In genomic region chr2:191677646-191678436, GRCh38 we compare ENCODE assay signal across 1 cellular context.
TF ChIP-seq lines count a peak whose summit lies in the region.

Gene NABP1 (plus strand): TSS chr2:191678136. CDS start chr2:191678615, 479 bp downstream.

TF ChIP-seq in HEK293, 187 proteins besides CTCF, POLR2A, EP300 and RAD21 (continued from another document and continues in another):
- TF ChIP-seq PRDM10 (tag by site-specific recombination; IDR thresholded peaks at IDR 0.05) (peak; percentile 76), ZNF596 (tag by site-specific recombination; IDR thresholded peaks at IDR 0.05) (no peak), ZNF510 (tag by site-specific recombination; IDR thresholded peaks at IDR 0.05; ENCODE audit: insufficient replicate concordance) (no peak), ZNF555 (tag by site-specific recombination; conservative IDR thresholded peaks at IDR 0.05) (no peak), BCL11A (tag by site-specific recombination; IDR thresholded peaks at IDR 0.05; ENCODE audit: low read depth) (0 out of 2 replicates have a peak, but pooled peaks have one; percentile 18), ZBTB20 (tag by site-specific recombination; IDR thresholded peaks at IDR 0.05) (peak; percentile 54; the same call in 1 of the 2 replicates), EGR2 (tag by site-specific recombination; IDR thresholded peaks at IDR 0.05; ENCODE audit: low read depth) (peak; percentile 38), ZNF138 (tag by site-specific recombination; IDR thresholded peaks at IDR 0.05; ENCODE audit: borderline replicate concordance) (no peak), AEBP2 (tag by site-specific recombination; IDR thresholded peaks at IDR 0.05; ENCODE audit: borderline replicate concordance) (no peak), BCL6B (tag by site-specific recombination; IDR thresholded peaks at IDR 0.05) (no peak), GFI1B (tag by site-specific recombination; IDR thresholded peaks at IDR 0.05) (no peak), ZNF433 (tag by site-specific recombination; IDR thresholded peaks at IDR 0.05; ENCODE audit: low read depth) (no peak), ZNF514 (tag by site-specific recombination; IDR thresholded peaks at IDR 0.05) (no peak), ZNF148 (tag by site-specific recombination; IDR thresholded peaks at IDR 0.05; ENCODE audit: borderline replicate concordance) (no peak), ZNF571 (tag by site-specific recombination; IDR thresholded peaks at IDR 0.05) (no peak), SCRT1 (tag by site-specific recombination; IDR thresholded peaks at IDR 0.05; ENCODE audit: borderline replicate concordance) (no peak), ZNF449 (tag by site-specific recombination; IDR thresholded peaks at IDR 0.05) (no peak), ZNF654 (tag by site-specific recombination; IDR thresholded peaks at IDR 0.05; ENCODE audit: low read depth) (no peak), ZNF76 (tag by site-specific recombination; IDR thresholded peaks at IDR 0.05; ENCODE audit: borderline replicate concordance, low read depth) (no peak), ZNF488 (tag by site-specific recombination; IDR thresholded peaks at IDR 0.05) (no peak), KLF16 (tag by site-specific recombination; IDR thresholded peaks at IDR 0.05) (peak; percentile 92), ZNF202 (tag by site-specific recombination; IDR thresholded peaks at IDR 0.05; ENCODE audit: borderline replicate concordance) (no peak), ZFP69B (tag by site-specific recombination; IDR thresholded peaks at IDR 0.05) (no peak), GLI2 (tag by site-specific recombination; IDR thresholded peaks at IDR 0.05; ENCODE audit: borderline replicate concordance, low read depth) (no peak), GLIS2 (tag by site-specific recombination; IDR thresholded peaks at IDR 0.05) (no peak), ZNF701 (tag by site-specific recombination; IDR thresholded peaks at IDR 0.05) (no peak), ZNF26 (tag by site-specific recombination; IDR thresholded peaks at IDR 0.05) (no peak), ZNF266 (tag by site-specific recombination; IDR thresholded peaks at IDR 0.05; ENCODE audit: low read depth) (no peak), GLIS1 (tag by site-specific recombination; IDR thresholded peaks at IDR 0.05) (no peak), ZNF175 (tag by site-specific recombination; IDR thresholded peaks at IDR 0.05) (no peak), ZBTB11 (tag by site-specific recombination; conservative IDR thresholded peaks at IDR 0.05; ENCODE audit: low read depth) (0 out of 2 replicates have a peak, but pooled peaks have one; percentile 34), MEIS1 (CRISPR knock-in tag; IDR thresholded peaks at IDR 0.05; ENCODE audit: borderline replicate concordance) (no peak), ATF2 (tag by site-specific recombination; IDR thresholded peaks at IDR 0.05; ENCODE audit: low read depth) (no peak), ZNF223 (tag by site-specific recombination; IDR thresholded peaks at IDR 0.05) (no peak), ZNF544 (tag by site-specific recombination; IDR thresholded peaks at IDR 0.05) (no peak), ZNF362 (tag by site-specific recombination; IDR thresholded peaks at IDR 0.05) (peak; percentile 97; the same call in 1 of the 2 replicates), ZNF513 (tag by site-specific recombination; IDR thresholded peaks at IDR 0.05) (no peak)
